ENCODE assay signal across 8 cellular contexts in the genomic region with DNA sequence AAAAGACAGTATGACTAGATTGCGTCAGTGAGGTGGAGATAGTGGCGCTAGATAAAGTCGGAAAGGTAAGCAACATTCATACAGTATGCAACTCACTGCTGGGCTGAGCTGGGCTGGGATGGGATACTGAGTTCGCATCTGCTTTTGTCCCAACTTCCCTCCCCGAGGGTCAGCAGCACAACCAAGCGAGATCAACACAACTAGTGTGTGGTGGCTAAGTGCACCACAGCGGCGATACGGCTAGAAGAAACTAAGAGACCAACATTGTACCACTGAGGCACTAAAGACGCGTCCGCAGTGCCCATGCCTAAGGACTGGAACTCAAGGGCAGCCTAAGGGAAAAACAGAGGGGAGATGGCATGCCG. TPM values are rescaled to one million over a fixed set of nuclear protein-coding genes. Genes with fewer than 3 reads are reported as not detected.
DNase-seq lines count a peak whose midpoint lies in the region; ATAC-seq and TF ChIP-seq lines count a peak whose summit lies in the region.

No MANE protein-coding gene starts in this region.

- peak overlapping the region; percentile 85 for H2AFZ ChIP-seq in SK-N-SH (ENCODE audit: low read depth)

- POLR2A ChIA-PET in SK-N-SH (lab: Yijun Ruan, JAX), result no interaction called here

- no peaks in the 10 kb centered on the region for H3K9me2 ChIP-seq in SK-N-SH

- peaks cover 7 to 9% of the 10 kb centered on the region in 2 experiments; a peak in 3 of 4 replicates for H3K4me1 ChIP-seq in SK-N-SH (ENCODE audit: control insufficient read depth in 1 of 2, insufficient read depth in 2 of 2, low read depth in 1 of 2, low read length in 1 of 2)
- peaks cover 3% of the 10 kb centered on the region for H3K4me1 ChIP-seq in rectal smooth muscle tissue (ENCODE audit: control insufficient read depth, insufficient read depth, low read length)

- H3K27ac ChIP-seq in SK-N-SH (ENCODE audit: low read depth in 2 of 2, low read length in 1 of 2) (peak overlapping the region; percentile 60 to 71; a peak in 3 of 4 replicates), rectal smooth muscle tissue (ENCODE audit: low read depth, low read length) (peak overlapping the region; percentile 16)

- TF ChIP-seq RAD21 in SK-N-SH (IDR thresholded peaks at IDR 0.05; ENCODE audit: low read length), result no peak

- TF ChIP-seq CTCF in SK-N-SH (IDR thresholded peaks at IDR 0.05), result no peak
- no peak for TF ChIP-seq CTCF in fibroblast of the aortic adventitia (IDR thresholded peaks at IDR 0.05; ENCODE audit: insufficient read depth, low read length)

- peaks cover 5% of the 10 kb centered on the region; the same call in 1 of the 2 replicates for H4K20me1 ChIP-seq in SK-N-SH (ENCODE audit: insufficient read depth)

- CTCF ChIA-PET in SK-N-SH (lab: Yijun Ruan, JAX), result interaction anchor here (1.3 to 2.0 kb wide), 4 partner anchors 37 to 231 kb away, joined by 3 to 6 read pairs (median 4); no protein-coding TSS in a partner anchor

- H3K9ac ChIP-seq in SK-N-SH, result peak overlapping the region; percentile 75
- peak overlapping the region; percentile 54 for H3K9ac ChIP-seq in rectal smooth muscle tissue (ENCODE audit: low read length)

- peak overlapping the region; percentile 79 for H3K4me2 ChIP-seq in SK-N-SH

- peak; percentile 4 for ATAC-seq in GM18909 (IDR thresholded peaks at IDR 0.05; ENCODE audit: poor library complexity, unreplicated experiment)
- no peak for ATAC-seq in HG03045 (IDR thresholded peaks at IDR 0.05; ENCODE audit: unreplicated experiment)
- ATAC-seq in GM18907 (IDR thresholded peaks at IDR 0.05; ENCODE audit: unreplicated experiment), result no peak

- H3K4me3 ChIP-seq in SK-N-SH (ENCODE audit: low read depth in 2 of 2, low read length in 1 of 2) (peak overlapping the region; percentile 80 to 93), fibroblast of the aortic adventitia (ENCODE audit: low read depth, low read length) (peak overlapping the region; percentile 91), rectal smooth muscle tissue (ENCODE audit: low read length) (peak overlapping the region; percentile 92)

- 3% methylated on average over 6 of the region's 13 CpGs for WGBS in SK-N-SH (ENCODE audit: low lambda C conversion rate)

- peaks cover 77% of the 10 kb centered on the region for H3K79me2 ChIP-seq in SK-N-SH (ENCODE audit: insufficient read depth)

- H3K9me3 ChIP-seq in SK-N-SH, result no peaks in the 10 kb centered on the region

- H3K36me3 ChIP-seq in SK-N-SH (replicated peaks in 1 of 2; ENCODE audit: control insufficient read depth in 1 of 2, insufficient read depth in 2 of 2, low read length in 1 of 2), result peaks cover 5 to 19% of the 10 kb centered on the region in 2 experiments
- peaks cover 5% of the 10 kb centered on the region for H3K36me3 ChIP-seq in rectal smooth muscle tissue (ENCODE audit: control insufficient read depth, insufficient read depth, low read length)

- DNase-seq in SK-N-SH (no peak), fibroblast of the aortic adventitia (ENCODE audit: low read depth) (no peak), NCI-H146 (lab: John Stamatoyannopoulos, UW) (no peak), NOMO-1 treated with DMSO at 0.1 percent for 48 hours (lab: John Stamatoyannopoulos, UW; ENCODE audit: unreplicated experiment) (no peak)

- TF ChIP-seq EP300 in SK-N-SH (IDR thresholded peaks at IDR 0.05; ENCODE audit: borderline replicate concordance in 1 of 2, low read depth in 1 of 2, low read length in 1 of 2), result no peak

- H3K27me3 ChIP-seq in SK-N-SH (ENCODE audit: insufficient read depth) (no peaks in the 10 kb centered on the region), rectal smooth muscle tissue (ENCODE audit: control insufficient read depth, insufficient read depth, low read length) (no peaks in the 10 kb centered on the region)

- H3F3A ChIP-seq in SK-N-SH (replicated peaks; ENCODE audit: insufficient read depth), result no peaks in the 10 kb centered on the region

TF ChIP-seq in SK-N-SH, 30 proteins besides CTCF, POLR2A, EP300 and RAD21:
- no peak for TF ChIP-seq RXRA (IDR thresholded peaks at IDR 0.05; ENCODE audit: borderline replicate concordance, low read depth)
- no peak for TF ChIP-seq MXI1 (IDR thresholded peaks at IDR 0.05; ENCODE audit: low read depth, low read length)
- TF ChIP-seq CHD2 (IDR thresholded peaks at IDR 0.05; ENCODE audit: low read length, partially characterized antibody), result no peak
- no peak for TF ChIP-seq SIN3A (IDR thresholded peaks at IDR 0.05; ENCODE audit: borderline replicate concordance, low read depth, low read length)
- no peak for TF ChIP-seq TEAD4 (IDR thresholded peaks at IDR 0.05; ENCODE audit: borderline replicate concordance, insufficient read depth)
- no peak for TF ChIP-seq NRF1 (IDR thresholded peaks at IDR 0.05; ENCODE audit: low read depth, low read length)
- no peak for TF ChIP-seq RCOR1 (IDR thresholded peaks at IDR 0.05; ENCODE audit: low read length)
- no peak for TF ChIP-seq GATA2 (CRISPR knock-in tag; IDR thresholded peaks at IDR 0.05)
- no peak for TF ChIP-seq TAF1 (IDR thresholded peaks at IDR 0.05; ENCODE audit: borderline replicate concordance, low read depth, low read length)
- TF ChIP-seq, protein P1, sequence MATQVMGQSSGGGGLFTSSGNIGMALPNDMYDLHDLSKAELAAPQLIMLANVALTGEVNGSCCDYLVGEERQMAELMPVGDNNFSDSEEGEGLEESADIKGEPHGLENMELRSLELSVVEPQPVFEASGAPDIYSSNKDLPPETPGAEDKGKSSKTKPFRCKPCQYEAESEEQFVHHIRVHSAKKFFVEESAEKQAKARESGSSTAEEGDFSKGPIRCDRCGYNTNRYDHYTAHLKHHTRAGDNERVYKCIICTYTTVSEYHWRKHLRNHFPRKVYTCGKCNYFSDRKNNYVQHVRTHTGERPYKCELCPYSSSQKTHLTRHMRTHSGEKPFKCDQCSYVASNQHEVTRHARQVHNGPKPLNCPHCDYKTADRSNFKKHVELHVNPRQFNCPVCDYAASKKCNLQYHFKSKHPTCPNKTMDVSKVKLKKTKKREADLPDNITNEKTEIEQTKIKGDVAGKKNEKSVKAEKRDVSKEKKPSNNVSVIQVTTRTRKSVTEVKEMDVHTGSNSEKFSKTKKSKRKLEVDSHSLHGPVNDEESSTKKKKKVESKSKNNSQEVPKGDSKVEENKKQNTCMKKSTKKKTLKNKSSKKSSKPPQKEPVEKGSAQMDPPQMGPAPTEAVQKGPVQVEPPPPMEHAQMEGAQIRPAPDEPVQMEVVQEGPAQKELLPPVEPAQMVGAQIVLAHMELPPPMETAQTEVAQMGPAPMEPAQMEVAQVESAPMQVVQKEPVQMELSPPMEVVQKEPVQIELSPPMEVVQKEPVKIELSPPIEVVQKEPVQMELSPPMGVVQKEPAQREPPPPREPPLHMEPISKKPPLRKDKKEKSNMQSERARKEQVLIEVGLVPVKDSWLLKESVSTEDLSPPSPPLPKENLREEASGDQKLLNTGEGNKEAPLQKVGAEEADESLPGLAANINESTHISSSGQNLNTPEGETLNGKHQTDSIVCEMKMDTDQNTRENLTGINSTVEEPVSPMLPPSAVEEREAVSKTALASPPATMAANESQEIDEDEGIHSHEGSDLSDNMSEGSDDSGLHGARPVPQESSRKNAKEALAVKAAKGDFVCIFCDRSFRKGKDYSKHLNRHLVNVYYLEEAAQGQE (IDR thresholded peaks at IDR 0.05; ENCODE audit: low read depth, low read length), result no peak

RNA-seq across cellular contexts. Expression of a gene that starts 0.5 kb away (rescaled TPM):
- 49.0 and 50.0 TPM in 2 replicates for polyA plus RNA-seq in SK-N-SH (2012; rRNA removed)
- polyA plus RNA-seq in SK-N-SH (2012; cell fraction: cytosol; rRNA removed), result 46.6 and 47.9 TPM in 2 replicates
- 25.6 and 31.3 TPM in 2 replicates for polyA plus RNA-seq in SK-N-SH (2012; cell fraction: nucleus; rRNA removed)
- total RNA-seq in fibroblast of the aortic adventitia (ENCODE audit: low replicate concordance), result 29.8 and 50.3 TPM in 2 replicates

RNA-seq across cellular contexts. Expression of a gene that starts 0.6 kb away (rescaled TPM):
- 71.5 and 84.2 TPM in 2 replicates for polyA plus RNA-seq in SK-N-SH (2012; rRNA removed)
- 48.0 and 62.5 TPM in 2 replicates for polyA plus RNA-seq in SK-N-SH (2012; cell fraction: cytosol; rRNA removed)
- polyA plus RNA-seq in SK-N-SH (2012; cell fraction: nucleus; rRNA removed), result 76.4 and 107 TPM in 2 replicates
- 24.9 and 45.5 TPM in 2 replicates for total RNA-seq in fibroblast of the aortic adventitia (ENCODE audit: low replicate concordance)

RNA-seq across cellular contexts. Expression of a gene that starts 19.3 kb away (rescaled TPM):
- polyA plus RNA-seq in SK-N-SH (2012; rRNA removed), result 398 and 419 TPM in 2 replicates
- polyA plus RNA-seq in SK-N-SH (2012; cell fraction: cytosol; rRNA removed), result 320 and 415 TPM in 2 replicates
- 161 and 207 TPM in 2 replicates for polyA plus RNA-seq in SK-N-SH (2012; cell fraction: nucleus; rRNA removed)
- 107 and 362 TPM in 2 replicates for total RNA-seq in fibroblast of the aortic adventitia (ENCODE audit: low replicate concordance)

RNA-seq across cellular contexts. Expression of a gene that starts 44.2 kb away (rescaled TPM):
- 40.9 and 46.4 TPM in 2 replicates for polyA plus RNA-seq in SK-N-SH (2012; rRNA removed)
- polyA plus RNA-seq in SK-N-SH (2012; cell fraction: cytosol; rRNA removed), result 21.5 and 26.1 TPM in 2 replicates
- polyA plus RNA-seq in SK-N-SH (2012; cell fraction: nucleus; rRNA removed), result 123 and 132 TPM in 2 replicates
- 13.0 and 15.9 TPM in 2 replicates for total RNA-seq in fibroblast of the aortic adventitia (ENCODE audit: low replicate concordance)

RNA-seq across cellular contexts. Expression of a gene that starts 52.9 kb away (rescaled TPM):
- polyA plus RNA-seq in SK-N-SH (2012; rRNA removed), result 56.9 and 83.9 TPM in 2 replicates
- 29.5 and 42.8 TPM in 2 replicates for polyA plus RNA-seq in SK-N-SH (2012; cell fraction: cytosol; rRNA removed)
- 176 and 209 TPM in 2 replicates for polyA plus RNA-seq in SK-N-SH (2012; cell fraction: nucleus; rRNA removed)
- total RNA-seq in fibroblast of the aortic adventitia (ENCODE audit: low replicate concordance), result 50.9 and 81.1 TPM in 2 replicates
